ENCODE assay signal across 1 cellular context in the genomic region with DNA sequence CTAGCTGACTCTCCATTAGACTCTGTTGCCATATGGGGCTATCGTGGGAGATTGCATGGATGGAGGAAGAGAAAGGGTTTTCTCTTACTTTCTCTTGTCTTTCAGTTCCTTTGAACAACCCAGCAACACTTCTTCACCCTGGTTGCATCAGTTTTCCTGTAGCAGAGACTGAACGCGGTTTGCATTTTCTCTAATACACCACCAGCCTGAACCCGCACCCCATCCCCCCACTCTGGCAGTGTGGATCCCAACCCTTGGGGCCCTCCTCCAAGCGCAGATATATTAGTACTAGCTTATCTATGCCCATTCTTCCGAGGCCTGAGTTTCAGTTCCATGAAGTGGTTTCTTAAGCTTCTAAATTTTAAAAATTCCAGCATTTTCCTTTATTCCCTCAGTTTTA.
TF ChIP-seq lines count a peak whose summit lies in the region.

No MANE protein-coding gene starts in this region.

TF ChIP-seq in WTC11, 78 proteins besides CTCF, POLR2A, EP300 and RAD21 (continued from another document):
- TF ChIP-seq, protein P1, sequence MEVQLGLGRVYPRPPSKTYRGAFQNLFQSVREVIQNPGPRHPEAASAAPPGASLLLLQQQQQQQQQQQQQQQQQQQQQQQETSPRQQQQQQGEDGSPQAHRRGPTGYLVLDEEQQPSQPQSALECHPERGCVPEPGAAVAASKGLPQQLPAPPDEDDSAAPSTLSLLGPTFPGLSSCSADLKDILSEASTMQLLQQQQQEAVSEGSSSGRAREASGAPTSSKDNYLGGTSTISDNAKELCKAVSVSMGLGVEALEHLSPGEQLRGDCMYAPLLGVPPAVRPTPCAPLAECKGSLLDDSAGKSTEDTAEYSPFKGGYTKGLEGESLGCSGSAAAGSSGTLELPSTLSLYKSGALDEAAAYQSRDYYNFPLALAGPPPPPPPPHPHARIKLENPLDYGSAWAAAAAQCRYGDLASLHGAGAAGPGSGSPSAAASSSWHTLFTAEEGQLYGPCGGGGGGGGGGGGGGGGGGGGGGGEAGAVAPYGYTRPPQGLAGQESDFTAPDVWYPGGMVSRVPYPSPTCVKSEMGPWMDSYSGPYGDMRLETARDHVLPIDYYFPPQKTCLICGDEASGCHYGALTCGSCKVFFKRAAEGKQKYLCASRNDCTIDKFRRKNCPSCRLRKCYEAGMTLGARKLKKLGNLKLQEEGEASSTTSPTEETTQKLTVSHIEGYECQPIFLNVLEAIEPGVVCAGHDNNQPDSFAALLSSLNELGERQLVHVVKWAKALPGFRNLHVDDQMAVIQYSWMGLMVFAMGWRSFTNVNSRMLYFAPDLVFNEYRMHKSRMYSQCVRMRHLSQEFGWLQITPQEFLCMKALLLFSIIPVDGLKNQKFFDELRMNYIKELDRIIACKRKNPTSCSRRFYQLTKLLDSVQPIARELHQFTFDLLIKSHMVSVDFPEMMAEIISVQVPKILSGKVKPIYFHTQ (CRISPR knock-in tag; IDR thresholded peaks at IDR 0.05) = no peak
- TF ChIP-seq, protein P2, sequence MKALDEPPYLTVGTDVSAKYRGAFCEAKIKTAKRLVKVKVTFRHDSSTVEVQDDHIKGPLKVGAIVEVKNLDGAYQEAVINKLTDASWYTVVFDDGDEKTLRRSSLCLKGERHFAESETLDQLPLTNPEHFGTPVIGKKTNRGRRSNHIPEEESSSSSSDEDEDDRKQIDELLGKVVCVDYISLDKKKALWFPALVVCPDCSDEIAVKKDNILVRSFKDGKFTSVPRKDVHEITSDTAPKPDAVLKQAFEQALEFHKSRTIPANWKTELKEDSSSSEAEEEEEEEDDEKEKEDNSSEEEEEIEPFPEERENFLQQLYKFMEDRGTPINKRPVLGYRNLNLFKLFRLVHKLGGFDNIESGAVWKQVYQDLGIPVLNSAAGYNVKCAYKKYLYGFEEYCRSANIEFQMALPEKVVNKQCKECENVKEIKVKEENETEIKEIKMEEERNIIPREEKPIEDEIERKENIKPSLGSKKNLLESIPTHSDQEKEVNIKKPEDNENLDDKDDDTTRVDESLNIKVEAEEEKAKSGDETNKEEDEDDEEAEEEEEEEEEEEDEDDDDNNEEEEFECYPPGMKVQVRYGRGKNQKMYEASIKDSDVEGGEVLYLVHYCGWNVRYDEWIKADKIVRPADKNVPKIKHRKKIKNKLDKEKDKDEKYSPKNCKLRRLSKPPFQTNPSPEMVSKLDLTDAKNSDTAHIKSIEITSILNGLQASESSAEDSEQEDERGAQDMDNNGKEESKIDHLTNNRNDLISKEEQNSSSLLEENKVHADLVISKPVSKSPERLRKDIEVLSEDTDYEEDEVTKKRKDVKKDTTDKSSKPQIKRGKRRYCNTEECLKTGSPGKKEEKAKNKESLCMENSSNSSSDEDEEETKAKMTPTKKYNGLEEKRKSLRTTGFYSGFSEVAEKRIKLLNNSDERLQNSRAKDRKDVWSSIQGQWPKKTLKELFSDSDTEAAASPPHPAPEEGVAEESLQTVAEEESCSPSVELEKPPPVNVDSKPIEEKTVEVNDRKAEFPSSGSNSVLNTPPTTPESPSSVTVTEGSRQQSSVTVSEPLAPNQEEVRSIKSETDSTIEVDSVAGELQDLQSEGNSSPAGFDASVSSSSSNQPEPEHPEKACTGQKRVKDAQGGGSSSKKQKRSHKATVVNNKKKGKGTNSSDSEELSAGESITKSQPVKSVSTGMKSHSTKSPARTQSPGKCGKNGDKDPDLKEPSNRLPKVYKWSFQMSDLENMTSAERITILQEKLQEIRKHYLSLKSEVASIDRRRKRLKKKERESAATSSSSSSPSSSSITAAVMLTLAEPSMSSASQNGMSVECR (CRISPR knock-in tag; IDR thresholded peaks at IDR 0.05; ENCODE audit: borderline replicate concordance) = no peak
- TF ChIP-seq, protein P3, sequence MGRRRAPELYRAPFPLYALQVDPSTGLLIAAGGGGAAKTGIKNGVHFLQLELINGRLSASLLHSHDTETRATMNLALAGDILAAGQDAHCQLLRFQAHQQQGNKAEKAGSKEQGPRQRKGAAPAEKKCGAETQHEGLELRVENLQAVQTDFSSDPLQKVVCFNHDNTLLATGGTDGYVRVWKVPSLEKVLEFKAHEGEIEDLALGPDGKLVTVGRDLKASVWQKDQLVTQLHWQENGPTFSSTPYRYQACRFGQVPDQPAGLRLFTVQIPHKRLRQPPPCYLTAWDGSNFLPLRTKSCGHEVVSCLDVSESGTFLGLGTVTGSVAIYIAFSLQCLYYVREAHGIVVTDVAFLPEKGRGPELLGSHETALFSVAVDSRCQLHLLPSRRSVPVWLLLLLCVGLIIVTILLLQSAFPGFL (CRISPR knock-in tag; IDR thresholded peaks at IDR 0.05; ENCODE audit: borderline replicate concordance) = no peak
- TF ChIP-seq RORB (CRISPR knock-in tag; IDR thresholded peaks at IDR 0.05) = no peak
- no peak for TF ChIP-seq KAT7 (CRISPR knock-in tag; IDR thresholded peaks at IDR 0.05; ENCODE audit: borderline replicate concordance)
- no peak for TF ChIP-seq ZNF317 (CRISPR knock-in tag; IDR thresholded peaks at IDR 0.05; ENCODE audit: borderline replicate concordance, low read depth)
- TF ChIP-seq, protein P4, sequence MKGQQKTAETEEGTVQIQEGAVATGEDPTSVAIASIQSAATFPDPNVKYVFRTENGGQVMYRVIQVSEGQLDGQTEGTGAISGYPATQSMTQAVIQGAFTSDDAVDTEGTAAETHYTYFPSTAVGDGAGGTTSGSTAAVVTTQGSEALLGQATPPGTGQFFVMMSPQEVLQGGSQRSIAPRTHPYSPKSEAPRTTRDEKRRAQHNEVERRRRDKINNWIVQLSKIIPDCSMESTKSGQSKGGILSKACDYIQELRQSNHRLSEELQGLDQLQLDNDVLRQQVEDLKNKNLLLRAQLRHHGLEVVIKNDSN (CRISPR knock-in tag; IDR thresholded peaks at IDR 0.05) = no peak
